Comparison of ENCODE assay signal across 13 cellular contexts in the genomic region with DNA sequence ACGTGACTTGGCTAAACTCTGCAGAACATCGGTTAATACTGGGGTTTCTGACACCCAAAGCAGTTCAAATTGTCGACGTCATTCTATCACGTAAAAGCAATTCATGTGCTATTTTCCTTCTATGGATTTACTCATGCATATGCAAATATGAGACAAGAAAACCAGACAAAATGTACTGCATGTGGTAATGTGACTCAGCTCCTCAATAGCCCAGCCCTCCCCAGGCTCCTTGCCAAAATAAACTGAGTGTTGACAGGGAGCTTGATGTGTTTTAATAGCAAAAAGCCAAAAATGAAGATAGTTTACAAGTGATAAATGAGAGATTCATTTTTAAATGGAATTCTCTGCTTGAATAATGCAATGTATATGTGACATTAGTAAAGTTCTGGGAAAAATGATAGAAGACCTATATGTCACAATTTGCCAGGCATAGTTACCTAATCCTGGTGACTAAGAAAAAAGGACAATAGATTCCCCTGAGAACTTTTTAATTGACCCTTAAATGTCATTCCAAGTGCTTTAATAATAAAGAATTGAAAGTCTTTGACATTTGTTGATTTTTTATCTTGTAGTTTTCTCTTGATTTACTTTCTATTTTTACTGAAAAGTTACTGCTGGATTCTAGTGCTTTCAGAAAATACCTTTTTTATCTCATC.
DNase-seq lines count a peak whose midpoint lies in the region; ATAC-seq lines count a peak whose summit lies in the region.
"Had no signal": no experiment of that assay in that cellular context is flagged by ENCODE, and none has a peak within 500 bp of the region (broad histone marks: within the 10 kb centered on the region; RNA-seq: fewer than 3 reads in every experiment).

No MANE protein-coding gene starts in this region.

- H3K9ac ChIP-seq in mesenchymal stem cell (ENCODE audit: low read length) = no peak overlapping the region

- H3K27me3 ChIP-seq in HAP-1 (ENCODE audit: low read depth) = no peaks in the 10 kb centered on the region
- no peaks in the 10 kb centered on the region for H3K27me3 ChIP-seq in mesenchymal stem cell (ENCODE audit: control insufficient read depth in 1 of 2, insufficient read depth in 1 of 2, low read length in 2 of 2)

- H4K8ac ChIP-seq in mesenchymal stem cell (ENCODE audit: low read length) = no peak overlapping the region

- H3K36me3 ChIP-seq in HAP-1 (replicated peaks) (no peaks in the 10 kb centered on the region), mesenchymal stem cell (ENCODE audit: control insufficient read depth in 1 of 2, insufficient read depth in 2 of 2, low read depth in 1 of 2, low read length in 2 of 2) (no peaks in the 10 kb centered on the region)

- no peak overlapping the region for H2BK120ac ChIP-seq in mesenchymal stem cell (ENCODE audit: low read depth, low read length)

- no peak overlapping the region for H3K14ac ChIP-seq in mesenchymal stem cell (ENCODE audit: low read length in 2 of 2)

- H3K23ac ChIP-seq in mesenchymal stem cell (ENCODE audit: low read length in 2 of 2) = no peak overlapping the region

- H3K18ac ChIP-seq in mesenchymal stem cell (ENCODE audit: low read depth in 1 of 2, low read length in 2 of 2) = no peak overlapping the region

- H3K27ac ChIP-seq in mesenchymal stem cell (ENCODE audit: low read length, poor library complexity, severe bottlenecking) = no peak overlapping the region
- H3K27ac ChIP-seq: PC-9 had no signal

- no peak overlapping the region for H2BK5ac ChIP-seq in mesenchymal stem cell (ENCODE audit: low read depth, low read length, poor library complexity, severe bottlenecking)

- H3K4me3 ChIP-seq in HAP-1 = peak overlapping the region; percentile 15
- no peak overlapping the region for H3K4me3 ChIP-seq in mesenchymal stem cell (ENCODE audit: insufficient read depth in 1 of 2, low read depth in 1 of 2, low read length in 2 of 2)
- H3K4me3 ChIP-seq: PC-9 had no signal

- H2BK15ac ChIP-seq in mesenchymal stem cell (ENCODE audit: low read depth, poor library complexity, severe bottlenecking) = no peak overlapping the region

- 74% methylated on average over 3 of the region's 5 CpGs for WGBS in mesenchymal stem cell

- no peak overlapping the region for H2AFZ ChIP-seq in mesenchymal stem cell (ENCODE audit: low read depth, low read length)
- H2AFZ ChIP-seq: PC-9 had no signal

- H3K4me1 ChIP-seq in HAP-1 (peaks cover 51% of the 10 kb centered on the region), mesenchymal stem cell (ENCODE audit: control insufficient read depth, insufficient read depth, low read depth, low read length) (no peaks in the 10 kb centered on the region)

- in situ Hi-C loops in HAP-1 (cut with MboI; ENCODE audit: low sequenced_read_pairs) = no loop called here

- DNase-seq in HAP-1 (ENCODE audit: low spot score in 2 of 2) (peak; percentile 91 to 97), NCI-H2081 treated with DMSO at 0.1 percent for 48 hours (lab: John Stamatoyannopoulos, UW) (peak; percentile 60), astrocyte of the hippocampus (ENCODE audit: low read depth, low spot score) (peak; percentile 96), mesenchymal stem cell (peak; percentile 5), HT-29 (ENCODE audit: low spot score) (no peak), GM19238 (ENCODE audit: insufficient read length, low spot score) (no peak), DMS 273 (lab: John Stamatoyannopoulos, UW; ENCODE audit: unreplicated experiment) (no peak)
- DNase-seq: activated CD4-positive, alpha-beta T cell treated with anti-CD3 and anti-CD28 coated beads for 1 hour; activated effector memory CD4-positive, alpha-beta T cell treated with Interleukin-2 at 50 U/mL for 16 hours; DMS79 treated with DMSO at 0.1 percent for 48 hours; right cardiac atrium had no signal

- H3K79me1 ChIP-seq in mesenchymal stem cell (replicated peaks; ENCODE audit: low read length, poor library complexity, severe bottlenecking) = no peaks in the 10 kb centered on the region

- H3K4ac ChIP-seq in mesenchymal stem cell (ENCODE audit: low read depth in 1 of 2, low read length in 2 of 2) = no peak overlapping the region

- no peak overlapping the region for H2AK5ac ChIP-seq in mesenchymal stem cell (ENCODE audit: low read length, severe bottlenecking)

- no peak overlapping the region for H3K4me2 ChIP-seq in mesenchymal stem cell (ENCODE audit: low read length, poor library complexity, severe bottlenecking)
- H3K4me2 ChIP-seq: PC-9 had no signal

- ATAC-seq in HG03469 (IDR thresholded peaks at IDR 0.05; ENCODE audit: unreplicated experiment) = no peak
- ATAC-seq: right cardiac atrium had no signal

- H3K9me3 ChIP-seq in HAP-1 (no peaks in the 10 kb centered on the region), mesenchymal stem cell (ENCODE audit: control insufficient read depth, low read length) (no peaks in the 10 kb centered on the region)

- H4K91ac ChIP-seq in mesenchymal stem cell (ENCODE audit: low read length) = no peak overlapping the region

- H2BK12ac ChIP-seq in mesenchymal stem cell (ENCODE audit: low read length in 2 of 2) = no peak overlapping the region

Comparison
In these comparisons a context has a peak if more than half of its experiments do, and no peak if none do; other contexts are left out.
1. DNase-seq: peak in HAP-1 (2 of 2), NCI-H2081 treated with DMSO at 0.1 percent for 48 hours (single experiment), astrocyte of the hippocampus (single experiment) and mesenchymal stem cell (single experiment); none in HT-29 (single experiment), GM19238 (single experiment) and DMS 273 (single experiment).